In genomic region chrX:1086444-1087409, GRCh38 we compare ENCODE assay signal across 20 cellular contexts.
A peak's percentile ranks its signal among the peaks of the same experiment; 100 is the strongest.
DNase-seq lines count a peak whose midpoint lies in the region; ATAC-seq and TF ChIP-seq lines count a peak whose summit lies in the region.
"Had no signal": no experiment of that assay in that cellular context is flagged by ENCODE, and none has a peak within 500 bp of the region (broad histone marks: within the 10 kb centered on the region; RNA-seq: fewer than 3 reads in every experiment).

No MANE protein-coding gene starts in this region.

- peaks cover 32% of the 10 kb centered on the region for H3K27me3 ChIP-seq in PC-9 (ENCODE audit: insufficient read depth, low read depth)
- H3K27me3 ChIP-seq: ascending aorta, right lobe of liver had no signal

- no peaks in the 10 kb centered on the region for H3K9me3 ChIP-seq in PC-9 (ENCODE audit: insufficient read depth, low read depth)
- H3K9me3 ChIP-seq: right lobe of liver had no signal

- CTCF ChIA-PET in PC-9 (lab: Charles Lee): no interaction called here

- H3K36me3 ChIP-seq in PC-9 (ENCODE audit: low read depth): no peaks in the 10 kb centered on the region
- H3K36me3 ChIP-seq: ascending aorta, gastroesophageal sphincter, right lobe of liver, WERI-Rb-1 had no signal

- no peaks in the 10 kb centered on the region for H3K9me2 ChIP-seq in PC-9 (ENCODE audit: insufficient read depth)

- DNase-seq in A172 (ENCODE audit: low spot score) (peak; percentile 99), EH (ENCODE audit: low read depth) (peak; percentile 83), PC-9 (peak in 1 of 2 experiments; percentile 92), fibroblast of mammary gland (ENCODE audit: low read depth) (peak; percentile 1), SW 1271 (lab: John Stamatoyannopoulos, UW) (no peak), T-helper 2 cell (no peak)
- DNase-seq: Karpas-422, NCI-H1417, nucleus accumbens, RPMI8226, T-cell, WERI-Rb-1 had no signal

- no peaks in the 10 kb centered on the region for H3K79me2 ChIP-seq in PC-9 (ENCODE audit: low read depth)

- H3K4me3 ChIP-seq in PC-9: no peak overlapping the region
- H3K4me3 ChIP-seq in fibroblast of mammary gland (ENCODE audit: control insufficient read depth, low read depth, low read length): no peak overlapping the region
- H3K4me3 ChIP-seq: ascending aorta, gastroesophageal sphincter, GM12878, right lobe of liver had no signal

- H2AFZ ChIP-seq in PC-9: no peak overlapping the region

- BruUV-seq in PC-9 (replicated peaks; lab: Mats Ljungman, UMichigan): no TSS peak

- ATAC-seq in GM19452 (IDR thresholded peaks at IDR 0.05; ENCODE audit: unreplicated experiment): no peak
- ATAC-seq in HG02610 (IDR thresholded peaks at IDR 0.05; ENCODE audit: unreplicated experiment): no peak
- ATAC-seq: gastroesophageal sphincter, GM12878, left lobe of liver, right lobe of liver, T-cell had no signal

- no peak overlapping the region for H3K4me2 ChIP-seq in PC-9

- POLR2A ChIA-PET in PC-9 (lab: Charles Lee; ENCODE audit: unreplicated experiment): no interaction called here

- H3F3A ChIP-seq in PC-9 (ENCODE audit: insufficient read depth, low read depth): 0 out of 2 replicates have a peak, but pooled peaks cover 6% of the 10 kb centered on the region

- TF ChIP-seq CTCF in PC-9 (conservative IDR thresholded peaks at IDR 0.05): no peak
- TF ChIP-seq CTCF in fibroblast of mammary gland (conservative IDR thresholded peaks at IDR 0.05; ENCODE audit: control insufficient read depth, insufficient read depth, low read depth, low read length): no peak

- H3K27ac ChIP-seq in PC-9: peak overlapping the region; percentile 53
- H3K27ac ChIP-seq: ascending aorta, epithelial cell of prostate, gastroesophageal sphincter, right lobe of liver, WERI-Rb-1 had no signal

- H3K4me1 ChIP-seq in PC-9 (replicated peaks; ENCODE audit: insufficient read depth): no peaks in the 10 kb centered on the region
- H3K4me1 ChIP-seq: ascending aorta, gastroesophageal sphincter, right lobe of liver had no signal

- intact Hi-C loops in PC-9 (cut with micrococcal nuclease; ENCODE audit: unreplicated experiment): no loop called here

- H4K20me1 ChIP-seq in PC-9 (ENCODE audit: insufficient read depth): no peaks in the 10 kb centered on the region

Comparison
In these comparisons a context has a peak if more than half of its experiments do, and no peak if none do; other contexts are left out.
1. DNase-seq: peak in A172 (single experiment), EH (single experiment) and fibroblast of mammary gland (single experiment); none in SW 1271 (0 of 2) and T-helper 2 cell (0 of 5).